ENCODE assay signal across 17 cellular contexts in genomic region chr4:111537165-111537564, GRCh38.
A peak's percentile ranks its signal among the peaks of the same experiment; 100 is the strongest.
DNase-seq lines count a peak whose midpoint lies in the region; ATAC-seq and TF ChIP-seq lines count a peak whose summit lies in the region.
"Had no signal": no experiment of that assay in that cellular context is flagged by ENCODE, and none has a peak within 500 bp of the region (broad histone marks: within the 10 kb centered on the region; RNA-seq: fewer than 3 reads in every experiment).

No MANE protein-coding gene starts in this region.

- H3K4me1 ChIP-seq in adipocyte (ENCODE audit: control insufficient read depth, insufficient read depth, low read length), result no peaks in the 10 kb centered on the region
- H3K4me1 ChIP-seq: BLaER1 treated with 17β-estradiol and CSF1 and Interleukin-3, amounts not matched to agents 10 nM and 100 nM had no signal

- H3K9me3 Mint-ChIP-seq in HFFc6, result peaks cover 7% of the 10 kb centered on the region; the same call in 1 of the 2 replicates
- H3K9me3 Mint-ChIP-seq in activated naive CD4-positive, alpha-beta T cell treated with anti-CD3 and anti-CD28 coated beads, Interleukin-2, amount 10 ng/mL, durations not matched to agents 7 days and 5 days, result peaks cover 4% of the 10 kb centered on the region
- H3K9me3 Mint-ChIP-seq: H9 had no signal

- no peaks in the 10 kb centered on the region for H3K9me3 ChIP-seq in adipocyte (ENCODE audit: control insufficient read depth, low read length)
- H3K9me3 ChIP-seq: BLaER1 treated with 17β-estradiol and CSF1 and Interleukin-3, amounts not matched to agents 10 nM and 100 nM had no signal

- peaks cover 62% of the 10 kb centered on the region for H3K4me1 Mint-ChIP-seq in HFFc6 (ENCODE audit: low read depth)
- no peaks in the 10 kb centered on the region for H3K4me1 Mint-ChIP-seq in activated naive CD4-positive, alpha-beta T cell treated with anti-CD3 and anti-CD28 coated beads, Interleukin-2, amount 10 ng/mL, durations not matched to agents 7 days and 5 days
- H3K4me1 Mint-ChIP-seq: B cell had no signal

- H3K4me3 Mint-ChIP-seq in HFFc6, result peak overlapping the region; percentile 45; the same call in 1 of the 2 replicates
- no peak overlapping the region for H3K4me3 Mint-ChIP-seq in activated naive CD4-positive, alpha-beta T cell treated with anti-CD3 and anti-CD28 coated beads, Interleukin-2, amount 10 ng/mL, durations not matched to agents 7 days and 5 days
- H3K4me3 Mint-ChIP-seq: B cell; CD8-positive, alpha-beta T cell; H9 had no signal

- no peaks in the 10 kb centered on the region for H3K27me3 ChIP-seq in adipocyte (replicated peaks; ENCODE audit: control insufficient read depth, insufficient read depth, low read length)
- H3K27me3 ChIP-seq: BLaER1 treated with 17β-estradiol and CSF1 and Interleukin-3, amounts not matched to agents 10 nM and 100 nM had no signal

- TF ChIP-seq CTCF in HFFc6 (IDR thresholded peaks at IDR 0.05), result no peak
- TF ChIP-seq CTCF in fibroblast of pulmonary artery (IDR thresholded peaks at IDR 0.05; ENCODE audit: low read length, missing control alignments), result no peak

- CTCF ChIA-PET in activated naive CD4-positive, alpha-beta T cell treated with anti-CD3 and anti-CD28 coated beads, Interleukin-2, amount 10 ng/mL, durations not matched to agents 7 days and 5 days (lab: Charles Lee), result no interaction called here

- no peak for DNase-seq in HFFc6
- DNase-seq in adipocyte (ENCODE audit: low read depth), result peak; percentile 28
- peak; percentile 2 for DNase-seq in fibroblast of pulmonary artery (ENCODE audit: low read depth)
- no peak for DNase-seq in SIG-M5 treated with dmso at 0.1 percent for 504 hours (lab: John Stamatoyannopoulos, UW; ENCODE audit: unreplicated experiment)
- no peak for DNase-seq in activated naive CD4-positive, alpha-beta T cell treated with anti-CD3 and anti-CD28 coated beads, Interleukin-2, amount 10 ng/mL, durations not matched to agents 7 days and 5 days
- DNase-seq: Calu3; CD8-positive, alpha-beta T cell; DMS 273 treated with DMSO at 0.1 percent for 48 hours; DMS53; DND-41; GOT3; H9; KBM-7 had no signal

- no peaks in the 10 kb centered on the region for H3K36me3 ChIP-seq in adipocyte (ENCODE audit: control insufficient read depth, insufficient read depth, low read length, severe bottlenecking)
- H3K36me3 ChIP-seq: BLaER1 treated with 17β-estradiol and CSF1 and Interleukin-3, amounts not matched to agents 10 nM and 100 nM had no signal

- ATAC-seq in GM18870 (IDR thresholded peaks at IDR 0.05; ENCODE audit: unreplicated experiment), result no peak
- ATAC-seq: CD8-positive, alpha-beta T cell; GM12878 had no signal

- 0 out of 2 replicates have a peak, but pooled peaks cover 17% of the 10 kb centered on the region for H3K36me3 Mint-ChIP-seq in HFFc6 (ENCODE audit: low read depth)
- H3K36me3 Mint-ChIP-seq in activated naive CD4-positive, alpha-beta T cell treated with anti-CD3 and anti-CD28 coated beads, Interleukin-2, amount 10 ng/mL, durations not matched to agents 7 days and 5 days, result no peaks in the 10 kb centered on the region
- H3K36me3 Mint-ChIP-seq: CD8-positive, alpha-beta T cell had no signal

- H3K9ac ChIP-seq in adipocyte (ENCODE audit: low read length), result no peak overlapping the region
- H3K9ac ChIP-seq: BLaER1 treated with 17β-estradiol and CSF1 and Interleukin-3, amounts not matched to agents 10 nM and 100 nM had no signal

- H3K4me3 ChIP-seq in adipocyte (ENCODE audit: low read length), result no peak overlapping the region
- H3K4me3 ChIP-seq in fibroblast of pulmonary artery (replicated peaks; ENCODE audit: low read depth, low read length), result no peak overlapping the region
- H3K4me3 ChIP-seq: BLaER1 treated with 17β-estradiol and CSF1 and Interleukin-3, amounts not matched to agents 10 nM and 100 nM; GM12878 had no signal

- no peaks in the 10 kb centered on the region for H3K27me3 Mint-ChIP-seq in HFFc6 (ENCODE audit: insufficient read depth)
- no peaks in the 10 kb centered on the region for H3K27me3 Mint-ChIP-seq in activated naive CD4-positive, alpha-beta T cell treated with anti-CD3 and anti-CD28 coated beads, Interleukin-2, amount 10 ng/mL, durations not matched to agents 7 days and 5 days
- H3K27me3 Mint-ChIP-seq: B cell had no signal

- H3K27ac Mint-ChIP-seq in HFFc6, result peak overlapping the region; percentile 51; the same call in 1 of the 2 replicates
- H3K27ac Mint-ChIP-seq in activated naive CD4-positive, alpha-beta T cell treated with anti-CD3 and anti-CD28 coated beads, Interleukin-2, amount 10 ng/mL, durations not matched to agents 7 days and 5 days, result no peak overlapping the region
- H3K27ac Mint-ChIP-seq: B cell; CD8-positive, alpha-beta T cell had no signal

Comparison
In these comparisons a context has a peak if more than half of its experiments do, and no peak if none do; other contexts are left out.
1. DNase-seq: peak in adipocyte (single experiment) and fibroblast of pulmonary artery (single experiment); none in HFFc6 (single experiment), SIG-M5 treated with dmso at 0.1 percent for 504 hours (single experiment) and activated naive CD4-positive, alpha-beta T cell treated with anti-CD3 and anti-CD28 coated beads, Interleukin-2, amount 10 ng/mL, durations not matched to agents 7 days and 5 days (single experiment).